Comparison of ENCODE assay signal across 23 cellular contexts in the genomic region with DNA sequence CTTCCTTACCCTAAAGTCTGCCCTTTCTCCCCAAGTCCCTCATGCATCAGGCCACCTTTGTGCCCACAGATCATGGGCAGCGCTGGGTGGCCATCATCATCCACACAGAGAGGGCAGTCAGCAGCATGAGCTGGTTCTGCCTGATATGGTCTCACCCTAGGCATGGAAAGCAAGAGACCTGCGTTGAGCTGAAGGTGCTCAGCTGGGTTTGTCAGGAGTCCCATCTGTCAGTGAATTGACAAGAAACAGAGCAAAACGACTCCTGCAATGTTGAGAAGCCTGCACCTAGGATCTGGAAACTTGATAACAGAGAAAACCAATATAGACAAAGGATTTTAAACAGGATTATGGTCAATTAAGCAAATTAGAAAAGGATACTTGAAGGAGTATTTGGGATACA.
"Had no signal": no experiment of that assay in that cellular context is flagged by ENCODE, and none has a peak within 500 bp of the region (broad histone marks: within the 10 kb centered on the region; RNA-seq: fewer than 3 reads in every experiment).

No MANE protein-coding gene starts in this region.

- H3K27me3 Mint-ChIP-seq: activated T-helper 17 cell treated with anti-CD3 and anti-CD28 coated beads, Interleukin-2, amount 50 U/mL, for 72 hours; T-helper 17 cell had no signal

- ATAC-seq: activated T-helper 17 cell treated with anti-CD3 and anti-CD28 coated beads, Interleukin-2, amount 50 U/mL, for 72 hours; T-helper 17 cell had no signal

- H3K4me3 Mint-ChIP-seq: activated CD4-positive, alpha-beta memory T cell treated with anti-CD3 and anti-CD28 coated beads, Interleukin-2, amount 10 ng/mL, durations not matched to agents 7 days and 5 days; activated T-helper 17 cell treated with anti-CD3 and anti-CD28 coated beads, Interleukin-2, amount 50 U/mL, for 72 hours; brain; central memory CD8-positive, alpha-beta T cell; IgD-negative memory B cell; T-helper 17 cell had no signal

- H3K36me3 Mint-ChIP-seq: brain, IgD-negative memory B cell had no signal

- H3K4me1 Mint-ChIP-seq: brain had no signal

- DNase-seq: activated CD4-positive, alpha-beta memory T cell treated with anti-CD3 and anti-CD28 coated beads, Interleukin-2, amount 10 ng/mL, durations not matched to agents 7 days and 5 days; activated CD4-positive, alpha-beta T cell treated with anti-CD3 and anti-CD28 coated beads, Interleukin-2, amount 50 U/mL, for 1 hour; activated CD4-positive, CD25-positive, alpha-beta regulatory T cell; activated gamma-delta T cell treated with Interleukin-2 at 50 U/mL for 16 hours; activated naive CD4-positive, alpha-beta T cell treated with anti-CD3 and anti-CD28 coated beads, Interleukin-2, amount 50 U/mL, for 16 hours; activated T-cell treated with anti-CD3 and anti-CD28 coated beads for 4 hours; activated T-cell treated with anti-CD3 and anti-CD28 coated beads, Interleukin-2, amount 50 U/mL, for 48 hours; amygdala; KG1; NCI-H1048; NCI-H146; NCI-H1930; NCI-H345; NCI-H510A; NCI-H748 treated with DMSO at 0.1 percent for 48 hours; OCI-M1; SHP77; T-helper 17 cell; T1000 had no signal

- H3K27ac Mint-ChIP-seq: activated CD4-positive, alpha-beta memory T cell treated with anti-CD3 and anti-CD28 coated beads, Interleukin-2, amount 10 ng/mL, durations not matched to agents 7 days and 5 days; activated T-helper 17 cell treated with anti-CD3 and anti-CD28 coated beads, Interleukin-2, amount 50 U/mL, for 72 hours; brain; IgD-negative memory B cell had no signal

- H3K9me3 Mint-ChIP-seq: activated CD4-positive, alpha-beta memory T cell treated with anti-CD3 and anti-CD28 coated beads, Interleukin-2, amount 10 ng/mL, durations not matched to agents 7 days and 5 days; activated T-helper 17 cell treated with anti-CD3 and anti-CD28 coated beads, Interleukin-2, amount 50 U/mL, for 72 hours; brain; central memory CD8-positive, alpha-beta T cell; IgD-negative memory B cell had no signal
